19 cellular contexts compared by ENCODE assay signal in the genomic region with DNA sequence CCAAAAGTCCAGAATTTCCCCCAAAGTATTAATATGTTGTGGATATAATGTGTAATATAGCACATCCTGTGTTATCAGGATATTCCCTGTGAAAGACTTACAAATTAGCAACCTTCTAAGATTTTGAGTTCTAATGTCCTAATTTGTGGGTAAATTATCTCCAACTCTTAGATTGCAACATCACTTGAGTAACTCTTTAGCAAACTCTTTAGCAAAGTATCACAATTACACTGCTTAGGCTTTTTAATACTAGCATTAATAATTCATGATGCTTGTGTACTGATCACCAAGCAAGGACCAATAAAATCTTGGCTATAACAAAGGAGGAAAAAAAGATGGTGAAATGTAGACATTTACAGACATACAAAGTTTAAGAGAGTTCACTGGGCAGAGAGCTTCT. TPM values are rescaled to one million over a fixed set of nuclear protein-coding genes. Genes with fewer than 3 reads are reported as not detected.
DNase-seq lines count a peak whose midpoint lies in the region; ATAC-seq and TF ChIP-seq lines count a peak whose summit lies in the region.
"Had no signal": no experiment of that assay in that cellular context is flagged by ENCODE, and none has a peak within 500 bp of the region (broad histone marks: within the 10 kb centered on the region; RNA-seq: fewer than 3 reads in every experiment).

No MANE protein-coding gene starts in this region.

- TF ChIP-seq CTCF in left lung (IDR thresholded peaks at IDR 0.05) (no peak), MM.1S (IDR thresholded peaks at IDR 0.05; ENCODE audit: low read length) (no peak)

- peaks cover 18% of the 10 kb centered on the region for H3K9me3 ChIP-seq in SJSA1 (replicated peaks)
- H3K9me3 ChIP-seq in left lung, result peaks cover 0 to 22% of the 10 kb centered on the region in 2 donors
- H3K9me3 ChIP-seq in subcutaneous abdominal adipose tissue (ENCODE audit: control insufficient read depth in 5 of 5, low read length in 5 of 5), result peaks cover 0 to 13% (median 4%) of the 10 kb centered on the region in 5 donors
- H3K9me3 ChIP-seq in MM.1S (replicated peaks; ENCODE audit: insufficient read depth, low read length), result no peaks in the 10 kb centered on the region

- no peaks in the 10 kb centered on the region for H3K9me2 ChIP-seq in MM.1S (replicated peaks; ENCODE audit: insufficient read depth, low read length)

- no peak overlapping the region for H2AFZ ChIP-seq in MM.1S (ENCODE audit: low read length)

- 0 out of 2 replicates have a peak, but pooled peaks cover 3% of the 10 kb centered on the region for H3K36me3 ChIP-seq in SJSA1
- no peaks in the 10 kb centered on the region for H3K36me3 ChIP-seq in left lung
- H3K36me3 ChIP-seq in subcutaneous abdominal adipose tissue (ENCODE audit: control insufficient read depth in 5 of 5, insufficient read depth in 5 of 5, low read length in 5 of 5), result no peaks in the 10 kb centered on the region
- H3K36me3 ChIP-seq in MM.1S (replicated peaks; ENCODE audit: insufficient read depth, low read length), result no peaks in the 10 kb centered on the region
- H3K36me3 ChIP-seq: HAP-1, WERI-Rb-1 had no signal

- H3K4me1 ChIP-seq in SJSA1 (replicated peaks) (peaks cover 21% of the 10 kb centered on the region), left lung (peaks cover 20 to 27% of the 10 kb centered on the region in 2 donors), subcutaneous abdominal adipose tissue (ENCODE audit: control insufficient read depth in 5 of 5, insufficient read depth in 5 of 5, low read length in 5 of 5) (peaks cover 2 to 29% (median 25%) of the 10 kb centered on the region in 5 donors), MM.1S (ENCODE audit: low read length) (peaks cover 16% of the 10 kb centered on the region)
- H3K4me1 ChIP-seq: foreskin keratinocyte, HAP-1 had no signal

- H3K79me2 ChIP-seq in MM.1S (ENCODE audit: low read length), result no peaks in the 10 kb centered on the region

- H3F3A ChIP-seq in MM.1S (ENCODE audit: insufficient read depth, low read length), result peaks cover 4% of the 10 kb centered on the region; the same call in 1 of the 2 replicates

- H3K9ac ChIP-seq in subcutaneous abdominal adipose tissue (ENCODE audit: low read length in 5 of 5), result no peak overlapping the region
- no peak overlapping the region for H3K9ac ChIP-seq in MM.1S (ENCODE audit: low read length)

- no peak overlapping the region for H3K4me2 ChIP-seq in MM.1S (ENCODE audit: low read depth, low read length)

- intact Hi-C loops in left lung (cut with DNase I), result no loop called here

- H3K27ac ChIP-seq in SJSA1 (0 out of 2 replicates have a peak overlapping the region, but pooled peaks have one; percentile 7), left lung (peak overlapping the region; percentile 10 to 88), subcutaneous abdominal adipose tissue (ENCODE audit: low read depth, low read length) (peak overlapping the region; percentile 28), MM.1S (ENCODE audit: low read length) (no peak overlapping the region)
- H3K27ac ChIP-seq: C4-2B, foreskin keratinocyte, WERI-Rb-1 had no signal

- H4K20me1 ChIP-seq in MM.1S (ENCODE audit: insufficient read depth, low read length), result no peaks in the 10 kb centered on the region

- no peak overlapping the region for H3K4me3 ChIP-seq in SJSA1
- no peak overlapping the region for H3K4me3 ChIP-seq in left lung
- H3K4me3 ChIP-seq in subcutaneous abdominal adipose tissue (ENCODE audit: low read depth in 1 of 5, low read length in 5 of 5), result no peak overlapping the region
- H3K4me3 ChIP-seq in MM.1S (ENCODE audit: low read length), result no peak overlapping the region
- H3K4me3 ChIP-seq: HAP-1 had no signal

- ATAC-seq in left lung, result peak; percentile 32
- ATAC-seq: foreskin keratinocyte, sciatic nerve had no signal

- H3K27me3 ChIP-seq in SJSA1 (replicated peaks), result no peaks in the 10 kb centered on the region
- no peaks in the 10 kb centered on the region for H3K27me3 ChIP-seq in left lung
- no peaks in the 10 kb centered on the region for H3K27me3 ChIP-seq in subcutaneous abdominal adipose tissue (ENCODE audit: control insufficient read depth in 5 of 5, insufficient read depth in 4 of 5, low read length in 5 of 5)
- H3K27me3 ChIP-seq in MM.1S (replicated peaks; ENCODE audit: insufficient read depth, low read length), result no peaks in the 10 kb centered on the region
- H3K27me3 ChIP-seq: foreskin keratinocyte had no signal

- DNase-seq in SIG-M5 treated with dmso at 0.1 percent for 504 hours (lab: John Stamatoyannopoulos, UW; ENCODE audit: unreplicated experiment) (peak; percentile 17), SIG-M5 (lab: John Stamatoyannopoulos, UW) (no peak), SJSA1 (ENCODE audit: low read depth in 1 of 2, low spot score in 2 of 2) (no peak), left lung (no peak), MM.1S (no peak), pons (ENCODE audit: low spot score) (no peak)
- DNase-seq in activated CD4-positive, alpha-beta T cell treated with anti-CD3 and anti-CD28 coated beads for 1 hour, result no peak
- DNase-seq: 8988T; activated CD8-positive, alpha-beta memory T cell treated with anti-CD3 and anti-CD28 coated beads for 24 hours; DMS 273 treated with DMSO at 0.1 percent for 48 hours; foreskin keratinocyte; Karpas-422; stimulated activated CD4-positive, alpha-beta T cell treated with anti-CD3 and anti-CD28 coated beads, Interleukin-4, amount 100 ng/mL, for 24 hours; stimulated activated CD8-positive, alpha-beta memory T cell treated with anti-CD3 and anti-CD28 coated beads, Interleukin-4, amount 100 ng/mL, for 48 hours; WERI-Rb-1 had no signal

RNA-seq across cellular contexts. Expression of a gene that starts 27.7 kb away (rescaled TPM):
- total RNA-seq in SJSA1 (2014; rRNA removed; shearing (Covaris generic)), result 24.7 and 25.8 TPM in 2 replicates
- total RNA-seq in left lung, result 10 to 100 TPM; 83.8 to 84.2 TPM
